16 cellular contexts compared by ENCODE assay signal in genomic region chr11:61481806-61482205, GRCh38. TPM values are rescaled to one million over a fixed set of nuclear protein-coding genes. Genes with fewer than 3 reads are reported as not detected.
DNase-seq lines count a peak whose midpoint lies in the region; ATAC-seq and TF ChIP-seq lines count a peak whose summit lies in the region.
"Had no signal": no experiment of that assay in that cellular context is flagged by ENCODE, and none has a peak within 500 bp of the region (broad histone marks: within the 10 kb centered on the region; RNA-seq: fewer than 3 reads in every experiment).

No MANE protein-coding gene starts in this region.

- no peak overlapping the region for H2AFZ ChIP-seq in osteoblast (ENCODE audit: low read length)

- no peaks in the 10 kb centered on the region for H3K79me2 ChIP-seq in osteoblast (ENCODE audit: insufficient read depth, low read length)

- H3K36me3 ChIP-seq in left ventricle myocardium inferior (peaks cover 10% of the 10 kb centered on the region), osteoblast (ENCODE audit: insufficient read depth, low read length) (no peaks in the 10 kb centered on the region)
- H3K36me3 ChIP-seq: Peyer's patch, SJSA1 had no signal

- DNase-seq in left ventricle myocardium inferior (no peak), cardiac septum (ENCODE audit: low spot score) (no peak), caudate nucleus (lab: John Stamatoyannopoulos, UW) (no peak), osteoblast (ENCODE audit: insufficient read length, low spot score, missing footprints) (peak; percentile 65), NCI-H1694 (lab: John Stamatoyannopoulos, UW) (no peak)
- no peak for DNase-seq in activated T-cell treated with anti-CD3 and anti-CD28 coated beads, Interleukin-2, amount 50 U/mL, for 1 hour
- DNase-seq: GF-D8, KG1, NCI-H1092, Peyer's patch had no signal

- H4K20me1 ChIP-seq in osteoblast (ENCODE audit: insufficient read depth, low read length) = peaks cover 12% of the 10 kb centered on the region

- no peak overlapping the region for H3K4me2 ChIP-seq in osteoblast (ENCODE audit: insufficient read depth, low read length)

- TF ChIP-seq CTCF in left ventricle myocardium inferior (IDR thresholded peaks at IDR 0.05; ENCODE audit: borderline replicate concordance) (no peak), osteoblast (IDR thresholded peaks at IDR 0.05; ENCODE audit: extremely low read depth, low read depth, low read length) (no peak)

- H3K4me1 ChIP-seq in left ventricle myocardium inferior (peaks cover 35% of the 10 kb centered on the region), osteoblast (ENCODE audit: insufficient read depth, low read length) (no peaks in the 10 kb centered on the region)

- H3K27ac ChIP-seq in left ventricle myocardium inferior (replicated peaks) (peak overlapping the region; percentile 40), caudate nucleus (ENCODE audit: low read depth, low read length) (peak overlapping the region; percentile 82), layer of hippocampus (ENCODE audit: low read depth, low read length) (peak overlapping the region; percentile 30), osteoblast (ENCODE audit: low read depth, low read length) (no peak overlapping the region)
- H3K27ac ChIP-seq: C4-2B, Peyer's patch, SJSA1 had no signal

- intact Hi-C loops in left ventricle myocardium inferior (cut with micrococcal nuclease) (no loop called here), cardiac septum (cut with DNase I) (no loop called here)

- H3K4me3 ChIP-seq in left ventricle myocardium inferior (no peak overlapping the region), osteoblast (ENCODE audit: insufficient read depth, low read length) (no peak overlapping the region)
- H3K4me3 ChIP-seq: Peyer's patch, SJSA1 had no signal

- H3K9me3 ChIP-seq in left ventricle myocardium inferior (replicated peaks) (no peaks in the 10 kb centered on the region), osteoblast (ENCODE audit: low read depth, low read length) (no peaks in the 10 kb centered on the region)
- H3K9me3 ChIP-seq: Peyer's patch, SJSA1 had no signal

- H3K27me3 ChIP-seq in left ventricle myocardium inferior (ENCODE audit: low read depth) (peaks cover 4% of the 10 kb centered on the region), layer of hippocampus (ENCODE audit: control insufficient read depth, insufficient read depth, low read length) (no peaks in the 10 kb centered on the region), osteoblast (ENCODE audit: insufficient read depth, low read length) (peaks cover 15% of the 10 kb centered on the region)
- H3K27me3 ChIP-seq: Peyer's patch had no signal

- no peak for ATAC-seq in GM19467 (IDR thresholded peaks at IDR 0.05; ENCODE audit: unreplicated experiment)

RNA-seq across cellular contexts. Expression of gene LRRC10B, which starts 26.7 kb away (rescaled TPM):
- 0.88 TPM for total RNA-seq in left ventricle myocardium inferior
- total RNA-seq in cardiac septum = 0.65 TPM
- total RNA-seq in osteoblast = under 0.01 TPM in 2 replicates
- total RNA-seq: HT1080, NCI-H460, SJSA1 had no signal

RNA-seq across cellular contexts. Expression of gene SDHAF2, which starts 51.9 kb away (rescaled TPM):
- total RNA-seq in left ventricle myocardium inferior (38.1 TPM), cardiac septum (27.9 TPM), osteoblast (37.7 and 46.3 TPM in 2 replicates)

RNA-seq across cellular contexts. Expression of gene CPSF7, which starts 52.0 kb away (rescaled TPM):
- 39.9 TPM for total RNA-seq in left ventricle myocardium inferior
- 40.1 TPM for total RNA-seq in cardiac septum
- 29.0 and 29.2 TPM in 2 replicates for total RNA-seq in osteoblast
